ENCODE assay signal across 9 cellular contexts in the genomic region with DNA sequence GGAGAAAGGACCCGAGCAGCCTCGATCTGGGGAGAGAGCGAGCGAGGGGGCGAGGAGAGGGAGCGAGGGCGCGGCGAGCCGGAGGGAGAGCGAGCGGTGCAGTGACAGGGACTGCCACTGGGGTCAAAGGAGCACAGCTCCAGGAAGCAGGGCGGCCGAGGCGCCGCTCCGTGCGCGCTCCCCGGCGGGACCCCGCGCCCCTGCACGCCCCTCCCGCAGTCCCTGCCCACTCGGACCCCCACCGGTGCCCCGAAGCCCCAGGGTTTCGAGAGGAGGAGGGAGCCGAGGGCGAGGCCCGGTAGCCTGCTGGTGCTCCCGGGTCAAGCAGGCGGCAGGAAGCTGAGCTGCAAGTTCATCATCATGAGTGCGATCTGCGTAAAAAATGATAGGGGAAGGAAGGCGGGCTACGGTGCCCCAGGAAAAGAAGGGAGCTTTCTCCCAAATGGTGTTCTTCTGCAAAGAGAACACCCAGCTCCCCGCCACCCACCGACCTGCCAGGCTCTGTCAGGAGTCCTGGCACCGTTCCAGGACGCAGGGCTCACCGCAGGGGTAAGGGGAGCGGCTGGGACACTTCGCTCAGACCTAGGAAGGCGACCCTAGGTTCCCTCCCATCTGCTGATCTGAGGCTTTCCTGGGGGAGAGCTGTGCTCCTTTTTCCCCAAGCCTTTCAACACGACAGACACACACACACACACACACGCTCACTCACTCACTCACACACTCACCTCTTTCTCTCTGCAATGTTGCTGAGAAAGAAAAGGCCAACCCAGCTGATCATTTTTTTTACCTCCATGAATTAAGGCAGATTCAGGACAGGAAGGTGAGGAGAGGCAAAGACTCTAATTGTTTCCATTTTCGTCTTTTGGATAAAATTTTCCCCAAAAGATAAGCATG. TPM values are rescaled to one million over a fixed set of nuclear protein-coding genes. Genes with fewer than 3 reads are reported as not detected.
DNase-seq lines count a peak whose midpoint lies in the region; ATAC-seq and TF ChIP-seq lines count a peak whose summit lies in the region.
"Had no signal": no experiment of that assay in that cellular context is flagged by ENCODE, and none has a peak within 500 bp of the region (broad histone marks: within the 10 kb centered on the region; RNA-seq: fewer than 3 reads in every experiment).

A gene with protein sequence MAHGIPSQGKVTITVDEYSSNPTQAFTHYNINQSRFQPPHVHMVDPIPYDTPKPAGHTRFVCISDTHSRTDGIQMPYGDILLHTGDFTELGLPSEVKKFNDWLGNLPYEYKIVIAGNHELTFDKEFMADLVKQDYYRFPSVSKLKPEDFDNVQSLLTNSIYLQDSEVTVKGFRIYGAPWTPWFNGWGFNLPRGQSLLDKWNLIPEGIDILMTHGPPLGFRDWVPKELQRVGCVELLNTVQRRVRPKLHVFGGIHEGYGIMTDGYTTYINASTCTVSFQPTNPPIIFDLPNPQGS (minus strand): TSS at position 103 of the 894 bp plus-strand sequence. CDS start 5,980 bp downstream, outside the sequence.

- TF ChIP-seq POLR2A in adrenal gland (IDR thresholded peaks at IDR 0.05) (peak in 1 of 2 donors; percentile 27), sigmoid colon (IDR thresholded peaks at IDR 0.05) (no peak)

- H3K27ac ChIP-seq in adrenal gland, result peak within 1 kb of the TSS in 4 of 5 donors; percentile 2 to 81 (median 62)
- H3K27ac ChIP-seq in sigmoid colon, result peak within 1 kb of the TSS; percentile 85 to 97 (median 90)
- H3K27ac ChIP-seq: epithelial cell of prostate had no signal

- H3K9me3 ChIP-seq in adrenal gland (replicated peaks in 1 of 3), result no peaks in the 10 kb centered on the region
- H3K9me3 ChIP-seq in sigmoid colon, result no peaks in the 10 kb centered on the region

- TF ChIP-seq CTCF in adrenal gland (IDR thresholded peaks at IDR 0.05) (peak; percentile 30 to 74 (median 56)), sigmoid colon (IDR thresholded peaks at IDR 0.05) (peak; percentile 45 to 79 (median 53))

- in situ Hi-C loops in ACHN (cut with HindIII; ENCODE audit: low pct_ligation_motif_present, low pct_unique_long_range_greater_than_20kb, low sequenced_read_pairs), result no loop called here

- peaks cover 0 to 10% of the 10 kb centered on the region in 2 donors for H3K4me1 ChIP-seq in adrenal gland (replicated peaks in 1 of 2)
- peaks cover 0 to 32% (median 9%) of the 10 kb centered on the region in 4 donors for H3K4me1 ChIP-seq in sigmoid colon

- no peak for TF ChIP-seq EP300 in sigmoid colon (IDR thresholded peaks at IDR 0.05)

- H3K27me3 ChIP-seq in adrenal gland, result no peaks in the 10 kb centered on the region
- no peaks in the 10 kb centered on the region for H3K27me3 ChIP-seq in sigmoid colon

- intact Hi-C loops in adrenal gland (cut with DNase I), result no loop called here
- intact Hi-C loops in sigmoid colon (cut with DNase I), result loop anchor here (5.0 kb wide), 2 partner anchors 154 to 264 kb away; a partner anchor contains a TSS

- 6 to 34% (median 7%) methylated on average over 15 to 49 of the region's 49 CpGs for WGBS in adrenal gland, 4 donors
- 4 to 5% methylated on average over 49 of the region's 49 CpGs for WGBS in sigmoid colon, 2 donors

- H3K4me3 ChIP-seq in adrenal gland (peak within 1 kb of the TSS; percentile 63 to 67 (median 66)), sigmoid colon (peak within 1 kb of the TSS; percentile 52 to 89 (median 86))

- peak; percentile 98 for ATAC-seq in GM21723 (IDR thresholded peaks at IDR 0.05; ENCODE audit: unreplicated experiment)

- DNase-seq in NCI-H524 (lab: John Stamatoyannopoulos, UW) (peak; percentile 28 to 46), NCI-H524 treated with DMSO at 0.1 percent for 48 hours (lab: John Stamatoyannopoulos, UW) (no peak), Kasumi-1 (lab: John Stamatoyannopoulos, UW) (peak; percentile 50 to 72), adrenal gland (peak; percentile 35 to 70 (median 56)), hypothalamus (lab: John Stamatoyannopoulos, UW) (peak in 29 of 51 donors; percentile 6 to 75 (median 28)), sigmoid colon (peak; percentile 77), ACHN (no peak)

- no peaks in the 10 kb centered on the region for H3K36me3 ChIP-seq in adrenal gland (replicated peaks in 1 of 2)
- no peaks in the 10 kb centered on the region for H3K36me3 ChIP-seq in sigmoid colon

RNA-seq across cellular contexts. Expression of the gene that starts here (rescaled TPM):
- total RNA-seq in adrenal gland (1 to 10 TPM; 2.1 to 9.6 (median 4.7) TPM), sigmoid colon (10 to 100 TPM in 2 of 4 donors, 1 to 10 TPM in 2; 6.4 to 19.1 (median 9.8) TPM)
- polyA plus RNA-seq in adrenal gland (1 to 10 TPM; 2.1 to 9.4 (median 6.8) TPM), sigmoid colon (under 1 TPM in 1 of 3 donors, not detected in 2; 0.80 TPM)

Comparison
In these comparisons a context has a peak if more than half of its experiments do, and no peak if none do; other contexts are left out.
1. DNase-seq: peak in NCI-H524 (2 of 2), Kasumi-1 (2 of 2), adrenal gland (7 of 7), hypothalamus (29 of 51) and sigmoid colon (single experiment); none in NCI-H524 treated with DMSO at 0.1 percent for 48 hours (single experiment) and ACHN (single experiment).